8 cellular contexts compared by ENCODE assay signal in genomic region chr7:150046290-150047194, GRCh38.
A peak's percentile ranks its signal among the peaks of the same experiment; 100 is the strongest.
DNase-seq lines count a peak whose midpoint lies in the region; ATAC-seq and TF ChIP-seq lines count a peak whose summit lies in the region.
"Not testable (repeated sequence)": the region's sequence is repeated elsewhere in the genome, so short reads cannot be mapped to it uniquely, and the experiment has no call there.

No MANE protein-coding gene starts in this region.

- H3K4me3 ChIP-seq in GM12865 (ENCODE audit: low read depth, low read length); mesendoderm (ENCODE audit: low read length): not testable (repeated sequence)

- POLR2A ChIA-PET in activated CD4-positive, alpha-beta memory T cell treated with anti-CD3 and anti-CD28 coated beads for 36 hours (lab: Charles Lee); activated naive CD8-positive, alpha-beta T cell treated with anti-CD3 and anti-CD28 coated beads, Interleukin-2, amount 10 ng/mL, durations not matched to agents 7 days and 5 days (lab: Charles Lee): not testable (repeated sequence)

- H4K5ac ChIP-seq in mesendoderm (ENCODE audit: low read length) = not testable (repeated sequence)

- not testable (repeated sequence) for H3K36me3 ChIP-seq in mesendoderm (ENCODE audit: control insufficient read depth, insufficient read depth, low read length)

- not testable (repeated sequence) for H2BK15ac ChIP-seq in mesendoderm (replicated peaks; ENCODE audit: low read depth)

- H3K23ac ChIP-seq in mesendoderm (ENCODE audit: low read length) = not testable (repeated sequence)

- not testable (repeated sequence) for H3K4me2 ChIP-seq in mesendoderm (ENCODE audit: low read length)

- H3K27me3 ChIP-seq in mesendoderm (ENCODE audit: insufficient read depth, low read length, poor library complexity) = not testable (repeated sequence)

- not testable (repeated sequence) for H2BK5ac ChIP-seq in mesendoderm (ENCODE audit: low read length)

- H3K4me1 ChIP-seq in mesendoderm (ENCODE audit: control insufficient read depth, low read depth, low read length) = not testable (repeated sequence)

- not testable (repeated sequence) for H3K27ac ChIP-seq in mesendoderm (ENCODE audit: low read depth, low read length)

- CTCF ChIA-PET in activated CD4-positive, alpha-beta memory T cell treated with anti-CD3 and anti-CD28 coated beads for 36 hours (lab: Charles Lee) = not testable (repeated sequence)

- H3K56ac ChIP-seq in mesendoderm (ENCODE audit: low read length) = not testable (repeated sequence)

- H3K4me1 Mint-ChIP-seq in activated CD4-positive, alpha-beta memory T cell treated with anti-CD3 and anti-CD28 coated beads for 36 hours (ENCODE audit: low read depth) = peaks cover 10% of the 10 kb centered on the region
- not testable (repeated sequence) for H3K4me1 Mint-ChIP-seq in activated naive CD8-positive, alpha-beta T cell treated with anti-CD3 and anti-CD28 coated beads, Interleukin-2, amount 10 ng/mL, durations not matched to agents 7 days and 5 days; endothelial cell (ENCODE audit: unreplicated experiment); stimulated activated effector memory CD8-positive, alpha-beta T cell treated with anti-CD3 and anti-CD28 coated beads, Interleukin-12 subunit alpha, Interleukin-12 subunit beta, amount 100 ng/mL, for 72 hours

- H3K4ac ChIP-seq in mesendoderm (ENCODE audit: low read depth, low read length) = not testable (repeated sequence)

- ATAC-seq in activated naive CD8-positive, alpha-beta T cell treated with anti-CD3 and anti-CD28 coated beads, Interleukin-2, amount 10 ng/mL, durations not matched to agents 7 days and 5 days (ENCODE audit: low read depth) = not testable (repeated sequence)
- ATAC-seq in stimulated activated effector memory CD8-positive, alpha-beta T cell treated with anti-CD3 and anti-CD28 coated beads, Interleukin-12 subunit alpha, Interleukin-12 subunit beta, amount 100 ng/mL, for 72 hours = peak; percentile 73

- H3K27ac Mint-ChIP-seq in activated CD4-positive, alpha-beta memory T cell treated with anti-CD3 and anti-CD28 coated beads for 36 hours; activated naive CD8-positive, alpha-beta T cell treated with anti-CD3 and anti-CD28 coated beads, Interleukin-2, amount 10 ng/mL, durations not matched to agents 7 days and 5 days; endothelial cell (ENCODE audit: unreplicated experiment); stimulated activated effector memory CD8-positive, alpha-beta T cell treated with anti-CD3 and anti-CD28 coated beads, Interleukin-12 subunit alpha, Interleukin-12 subunit beta, amount 100 ng/mL, for 72 hours: not testable (repeated sequence)

- H3K18ac ChIP-seq in mesendoderm (ENCODE audit: low read length) = not testable (repeated sequence)

- intact Hi-C loops in activated CD4-positive, alpha-beta memory T cell treated with anti-CD3 and anti-CD28 coated beads for 36 hours (cut with micrococcal nuclease) = loop anchor here (5.0 kb wide), 1 partner anchor 174 kb away; the partner anchor contains the start of gene ATP6V0E2

- H3K9ac ChIP-seq in mesendoderm (ENCODE audit: low read length) = not testable (repeated sequence)

- H3K79me2 ChIP-seq in mesendoderm (ENCODE audit: control insufficient read depth, insufficient read depth, low read length) = not testable (repeated sequence)

- H2AK5ac ChIP-seq in mesendoderm (ENCODE audit: low read length) = not testable (repeated sequence)

- not testable (repeated sequence) for TF ChIP-seq CTCF in GM12865 (IDR thresholded peaks at IDR 0.05; ENCODE audit: insufficient read depth, low read depth, low read length, missing control alignments); endothelial cell (IDR thresholded peaks at IDR 0.05; ENCODE audit: unreplicated experiment)

- WGBS in mesendoderm (ENCODE audit: extremely low coverage, insufficient coverage, low lambda C conversion rate) = no CpG with 5 or more reads among the region's 17 CpGs

- DNase-seq in ACHN (peak; percentile 58), GM12865 (ENCODE audit: low read depth) (peak; percentile 16), NCI-H82 (lab: John Stamatoyannopoulos, UW) (peak; percentile 30), mesendoderm (peak; percentile 25)
- peak; percentile 23 for DNase-seq in activated CD4-positive, alpha-beta memory T cell treated with anti-CD3 and anti-CD28 coated beads for 36 hours
- DNase-seq in activated naive CD8-positive, alpha-beta T cell treated with anti-CD3 and anti-CD28 coated beads, Interleukin-2, amount 10 ng/mL, durations not matched to agents 7 days and 5 days; endothelial cell (ENCODE audit: low spot score): not testable (repeated sequence)
- peak in 1 of 2 donors; percentile 59 for DNase-seq in stimulated activated effector memory CD8-positive, alpha-beta T cell treated with anti-CD3 and anti-CD28 coated beads, Interleukin-12 subunit alpha, Interleukin-12 subunit beta, amount 100 ng/mL, for 72 hours (ENCODE audit: low spot score in 2 of 2)

- H3K9me3 Mint-ChIP-seq in activated CD4-positive, alpha-beta memory T cell treated with anti-CD3 and anti-CD28 coated beads for 36 hours; activated naive CD8-positive, alpha-beta T cell treated with anti-CD3 and anti-CD28 coated beads, Interleukin-2, amount 10 ng/mL, durations not matched to agents 7 days and 5 days; endothelial cell (ENCODE audit: unreplicated experiment); stimulated activated effector memory CD8-positive, alpha-beta T cell treated with anti-CD3 and anti-CD28 coated beads, Interleukin-12 subunit alpha, Interleukin-12 subunit beta, amount 100 ng/mL, for 72 hours: not testable (repeated sequence)

- H4K8ac ChIP-seq in mesendoderm (ENCODE audit: low read depth, low read length) = not testable (repeated sequence)

- not testable (repeated sequence) for H2BK120ac ChIP-seq in mesendoderm (ENCODE audit: low read depth, low read length)

- peaks cover 23% of the 10 kb centered on the region for H3K27me3 Mint-ChIP-seq in activated CD4-positive, alpha-beta memory T cell treated with anti-CD3 and anti-CD28 coated beads for 36 hours
- peaks cover 25% of the 10 kb centered on the region for H3K27me3 Mint-ChIP-seq in activated naive CD8-positive, alpha-beta T cell treated with anti-CD3 and anti-CD28 coated beads, Interleukin-2, amount 10 ng/mL, durations not matched to agents 7 days and 5 days
- H3K27me3 Mint-ChIP-seq in endothelial cell (ENCODE audit: unreplicated experiment) = not testable (repeated sequence)

- in situ Hi-C loops in ACHN (cut with HindIII; ENCODE audit: low pct_ligation_motif_present, low pct_unique_long_range_greater_than_20kb, low sequenced_read_pairs) = not testable (repeated sequence)

- not testable (repeated sequence) for H3K36me3 Mint-ChIP-seq in activated CD4-positive, alpha-beta memory T cell treated with anti-CD3 and anti-CD28 coated beads for 36 hours; activated naive CD8-positive, alpha-beta T cell treated with anti-CD3 and anti-CD28 coated beads, Interleukin-2, amount 10 ng/mL, durations not matched to agents 7 days and 5 days; endothelial cell (ENCODE audit: low read depth, unreplicated experiment); stimulated activated effector memory CD8-positive, alpha-beta T cell treated with anti-CD3 and anti-CD28 coated beads, Interleukin-12 subunit alpha, Interleukin-12 subunit beta, amount 100 ng/mL, for 72 hours

- H3K4me3 Mint-ChIP-seq in activated CD4-positive, alpha-beta memory T cell treated with anti-CD3 and anti-CD28 coated beads for 36 hours = peak overlapping the region; percentile 45
- peak overlapping the region; percentile 66 for H3K4me3 Mint-ChIP-seq in activated naive CD8-positive, alpha-beta T cell treated with anti-CD3 and anti-CD28 coated beads, Interleukin-2, amount 10 ng/mL, durations not matched to agents 7 days and 5 days
- peak overlapping the region; percentile 22 for H3K4me3 Mint-ChIP-seq in endothelial cell (ENCODE audit: unreplicated experiment)
- H3K4me3 Mint-ChIP-seq in stimulated activated effector memory CD8-positive, alpha-beta T cell treated with anti-CD3 and anti-CD28 coated beads, Interleukin-12 subunit alpha, Interleukin-12 subunit beta, amount 100 ng/mL, for 72 hours = peak overlapping the region; percentile 70

- not testable (repeated sequence) for H3K79me1 ChIP-seq in mesendoderm (ENCODE audit: low read length)
